ENCODE assay signal across 24 cellular contexts in the genomic region with DNA sequence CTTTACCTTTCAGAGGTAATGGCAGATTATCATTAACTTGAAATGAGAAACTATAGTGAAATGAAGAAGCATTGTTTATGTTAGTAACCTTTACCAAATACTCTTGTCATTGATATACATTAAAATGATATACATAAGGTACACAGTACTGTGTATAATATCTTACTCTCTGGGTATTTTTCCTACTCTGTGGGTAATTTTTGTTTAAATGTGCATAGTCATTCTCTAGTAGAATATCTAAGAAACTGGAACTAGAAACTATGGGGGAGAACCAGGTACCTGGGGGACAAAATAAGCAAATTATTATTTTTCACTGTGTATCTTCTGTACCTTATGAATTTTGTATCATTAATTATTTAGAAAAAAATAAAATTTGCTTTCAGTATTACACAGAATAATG.
"Had no signal": no experiment of that assay in that cellular context is flagged by ENCODE, and none has a peak within 500 bp of the region (broad histone marks: within the 10 kb centered on the region; RNA-seq: fewer than 3 reads in every experiment).

No MANE protein-coding gene starts in this region.

- DNase-seq: effector CD4-positive, alpha-beta T cell; endodermal cell; erythroblast; foreskin keratinocyte; immature natural killer cell; kidney; left cardiac atrium; left ventricle myocardium superior; mesendoderm; naive B cell; nephron progenitor cell; posterior cingulate gyrus; sigmoid colon; stimulated activated CD4-positive, alpha-beta T cell treated with anti-CD3 and anti-CD28 coated beads, Interleukin-2, amount 100 ng/mL, for 24 hours; stimulated activated CD4-positive, alpha-beta T cell treated with anti-CD3 and anti-CD28 coated beads, Interleukin-4, amount 100 ng/mL, for 4 hours; stimulated activated naive B cell treated with anti-CD40 and anti-IgM and Interleukin-4, amounts not matched to agents 10 μg/mL and 1 μg/mL and 100 μg/mL, for 72 hours; stimulated activated naive CD8-positive, alpha-beta T cell treated with anti-CD3 and anti-CD28 coated beads, Interleukin-15, amount 100 ng/mL, for 72 hours; testis; upper lobe of right lung had no signal

- H3K9me3 Mint-ChIP-seq: endodermal cell; immature natural killer cell; naive B cell; nephron progenitor cell; stimulated activated naive B cell treated with anti-CD40 and anti-IgM and Interleukin-4, amounts not matched to agents 10 μg/mL and 1 μg/mL and 100 μg/mL, for 72 hours; stimulated activated naive CD8-positive, alpha-beta T cell treated with anti-CD3 and anti-CD28 coated beads, Interleukin-15, amount 100 ng/mL, for 72 hours had no signal

- H3K4me1 ChIP-seq: foreskin keratinocyte, testis had no signal

- H3K9me3 ChIP-seq: sigmoid colon, testis, tibial nerve, upper lobe of right lung, vagina had no signal

- H3K4me1 Mint-ChIP-seq: endodermal cell had no signal

- H3K27me3 Mint-ChIP-seq: naive B cell; stimulated activated naive B cell treated with anti-CD40 and anti-IgM and Interleukin-4, amounts not matched to agents 10 μg/mL and 1 μg/mL and 100 μg/mL, for 72 hours; stimulated activated naive CD8-positive, alpha-beta T cell treated with anti-CD3 and anti-CD28 coated beads, Interleukin-15, amount 100 ng/mL, for 72 hours had no signal

- ATAC-seq: foreskin keratinocyte; left cardiac atrium; left ventricle myocardium superior; stimulated activated naive B cell treated with anti-CD40 and anti-IgM and Interleukin-4, amounts not matched to agents 10 μg/mL and 1 μg/mL and 100 μg/mL, for 72 hours; stimulated activated naive CD8-positive, alpha-beta T cell treated with anti-CD3 and anti-CD28 coated beads, Interleukin-15, amount 100 ng/mL, for 72 hours; upper lobe of right lung had no signal

- H3K4me3 ChIP-seq: lung, sigmoid colon, skin epidermis, testis, tibial nerve, upper lobe of right lung, vagina had no signal

- H3K27ac Mint-ChIP-seq: immature natural killer cell, nephron progenitor cell had no signal

- H3K4me3 Mint-ChIP-seq: endodermal cell; immature natural killer cell; naive B cell; nephron progenitor cell; stimulated activated naive B cell treated with anti-CD40 and anti-IgM and Interleukin-4, amounts not matched to agents 10 μg/mL and 1 μg/mL and 100 μg/mL, for 72 hours; stimulated activated naive CD8-positive, alpha-beta T cell treated with anti-CD3 and anti-CD28 coated beads, Interleukin-15, amount 100 ng/mL, for 72 hours had no signal

- FAIRE-seq: endothelial cell of umbilical vein, kidney had no signal

- H3K36me3 ChIP-seq: sigmoid colon had no signal

- H3K27me3 ChIP-seq: foreskin keratinocyte, sigmoid colon, testis, tibial nerve, upper lobe of right lung, vagina had no signal

- H3K27ac ChIP-seq: foreskin keratinocyte, sigmoid colon, testis, upper lobe of right lung, vagina had no signal
